Comparison of ENCODE assay signal across 1 cellular context in genomic region chr9:124308606-124309310, GRCh38.
TF ChIP-seq lines count a peak whose summit lies in the region.

No MANE protein-coding gene starts in this region.

TF ChIP-seq in HCT116, 20 proteins besides CTCF, POLR2A, EP300 and RAD21 (continued from another document):
- TF ChIP-seq, protein P1, sequence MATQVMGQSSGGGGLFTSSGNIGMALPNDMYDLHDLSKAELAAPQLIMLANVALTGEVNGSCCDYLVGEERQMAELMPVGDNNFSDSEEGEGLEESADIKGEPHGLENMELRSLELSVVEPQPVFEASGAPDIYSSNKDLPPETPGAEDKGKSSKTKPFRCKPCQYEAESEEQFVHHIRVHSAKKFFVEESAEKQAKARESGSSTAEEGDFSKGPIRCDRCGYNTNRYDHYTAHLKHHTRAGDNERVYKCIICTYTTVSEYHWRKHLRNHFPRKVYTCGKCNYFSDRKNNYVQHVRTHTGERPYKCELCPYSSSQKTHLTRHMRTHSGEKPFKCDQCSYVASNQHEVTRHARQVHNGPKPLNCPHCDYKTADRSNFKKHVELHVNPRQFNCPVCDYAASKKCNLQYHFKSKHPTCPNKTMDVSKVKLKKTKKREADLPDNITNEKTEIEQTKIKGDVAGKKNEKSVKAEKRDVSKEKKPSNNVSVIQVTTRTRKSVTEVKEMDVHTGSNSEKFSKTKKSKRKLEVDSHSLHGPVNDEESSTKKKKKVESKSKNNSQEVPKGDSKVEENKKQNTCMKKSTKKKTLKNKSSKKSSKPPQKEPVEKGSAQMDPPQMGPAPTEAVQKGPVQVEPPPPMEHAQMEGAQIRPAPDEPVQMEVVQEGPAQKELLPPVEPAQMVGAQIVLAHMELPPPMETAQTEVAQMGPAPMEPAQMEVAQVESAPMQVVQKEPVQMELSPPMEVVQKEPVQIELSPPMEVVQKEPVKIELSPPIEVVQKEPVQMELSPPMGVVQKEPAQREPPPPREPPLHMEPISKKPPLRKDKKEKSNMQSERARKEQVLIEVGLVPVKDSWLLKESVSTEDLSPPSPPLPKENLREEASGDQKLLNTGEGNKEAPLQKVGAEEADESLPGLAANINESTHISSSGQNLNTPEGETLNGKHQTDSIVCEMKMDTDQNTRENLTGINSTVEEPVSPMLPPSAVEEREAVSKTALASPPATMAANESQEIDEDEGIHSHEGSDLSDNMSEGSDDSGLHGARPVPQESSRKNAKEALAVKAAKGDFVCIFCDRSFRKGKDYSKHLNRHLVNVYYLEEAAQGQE (IDR thresholded peaks at IDR 0.05; ENCODE audit: low read depth), result no peak
- TF ChIP-seq EGR1 (IDR thresholded peaks at IDR 0.05; ENCODE audit: low read depth) (no peak), CBX3 (IDR thresholded peaks at IDR 0.05; ENCODE audit: low read depth) (no peak), POLR2AphosphoS5 (IDR thresholded peaks at IDR 0.05; ENCODE audit: low read depth, low read length) (no peak), SP1 (IDR thresholded peaks at IDR 0.05; ENCODE audit: low read depth) (no peak), EZH2phosphoT487 (IDR thresholded peaks at IDR 0.05; ENCODE audit: borderline replicate concordance) (no peak), SRF (IDR thresholded peaks at IDR 0.05; ENCODE audit: low read depth) (no peak), ZNF274 (IDR thresholded peaks at IDR 0.05; ENCODE audit: low read depth, low read length) (no peak), EZH2 (IDR thresholded peaks at IDR 0.05) (no peak), TCF7L2 (IDR thresholded peaks at IDR 0.05; ENCODE audit: borderline replicate concordance, extremely low read depth, insufficient read depth, insufficient read length) (no peak), CEBPB (IDR thresholded peaks at IDR 0.05; ENCODE audit: low read depth) (no peak), ELF1 (IDR thresholded peaks at IDR 0.05; ENCODE audit: borderline replicate concordance, low read depth) (no peak), MAX (IDR thresholded peaks at IDR 0.05) (no peak), SIN3A (IDR thresholded peaks at IDR 0.05; ENCODE audit: low read depth) (no peak)
- TF ChIP-seq, protein P2, sequence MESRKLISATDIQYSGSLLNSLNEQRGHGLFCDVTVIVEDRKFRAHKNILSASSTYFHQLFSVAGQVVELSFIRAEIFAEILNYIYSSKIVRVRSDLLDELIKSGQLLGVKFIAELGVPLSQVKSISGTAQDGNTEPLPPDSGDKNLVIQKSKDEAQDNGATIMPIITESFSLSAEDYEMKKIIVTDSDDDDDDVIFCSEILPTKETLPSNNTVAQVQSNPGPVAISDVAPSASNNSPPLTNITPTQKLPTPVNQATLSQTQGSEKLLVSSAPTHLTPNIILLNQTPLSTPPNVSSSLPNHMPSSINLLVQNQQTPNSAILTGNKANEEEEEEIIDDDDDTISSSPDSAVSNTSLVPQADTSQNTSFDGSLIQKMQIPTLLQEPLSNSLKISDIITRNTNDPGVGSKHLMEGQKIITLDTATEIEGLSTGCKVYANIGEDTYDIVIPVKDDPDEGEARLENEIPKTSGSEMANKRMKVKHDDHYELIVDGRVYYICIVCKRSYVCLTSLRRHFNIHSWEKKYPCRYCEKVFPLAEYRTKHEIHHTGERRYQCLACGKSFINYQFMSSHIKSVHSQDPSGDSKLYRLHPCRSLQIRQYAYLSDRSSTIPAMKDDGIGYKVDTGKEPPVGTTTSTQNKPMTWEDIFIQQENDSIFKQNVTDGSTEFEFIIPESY (IDR thresholded peaks at IDR 0.05; ENCODE audit: extremely low read depth, insufficient replicate concordance, low read length), result no peak
TF ChIP-seq in HCT116: peak in this region for 0.
